27 cellular contexts compared by ENCODE assay signal in genomic region chr13:24180743-24181384, GRCh38. TPM values are rescaled to one million over a fixed set of nuclear protein-coding genes. Genes with fewer than 3 reads are reported as not detected.
DNase-seq lines count a peak whose midpoint lies in the region; ATAC-seq, FAIRE-seq and TF ChIP-seq lines count a peak whose summit lies in the region.
"Had no signal": no experiment of that assay in that cellular context is flagged by ENCODE, and none has a peak within 500 bp of the region (broad histone marks: within the 10 kb centered on the region; RNA-seq: fewer than 3 reads in every experiment).

No MANE protein-coding gene starts in this region.

- H3K9me3 ChIP-seq in GM23248 (ENCODE audit: low read depth) (no peaks in the 10 kb centered on the region), endothelial cell of umbilical vein (replicated peaks; ENCODE audit: control insufficient read depth, insufficient read depth, low read length) (no peaks in the 10 kb centered on the region), mesenchymal stem cell (ENCODE audit: control insufficient read depth, low read length) (no peaks in the 10 kb centered on the region), right atrium auricular region (no peaks in the 10 kb centered on the region)
- H3K9me3 ChIP-seq: mucosa of descending colon, upper lobe of right lung had no signal

- H2AFZ ChIP-seq in GM23248 (no peak overlapping the region), endothelial cell of umbilical vein (ENCODE audit: low read depth, low read length) (no peak overlapping the region), mesenchymal stem cell (ENCODE audit: low read depth, low read length) (no peak overlapping the region)

- H2BK5ac ChIP-seq in mesenchymal stem cell (ENCODE audit: low read depth, low read length, poor library complexity, severe bottlenecking) = no peak overlapping the region

- intact Hi-C loops in endothelial cell of umbilical vein (cut with micrococcal nuclease) = no loop called here

- H3K9ac ChIP-seq in GM23248 = no peak overlapping the region
- H3K9ac ChIP-seq in endothelial cell of umbilical vein (replicated peaks; ENCODE audit: extremely low read depth, insufficient read depth, low read length) = no peak overlapping the region
- no peak overlapping the region for H3K9ac ChIP-seq in mesenchymal stem cell (ENCODE audit: low read length)

- H3K79me2 ChIP-seq in GM23248 (ENCODE audit: insufficient read depth) (peaks cover 64% of the 10 kb centered on the region), endothelial cell of umbilical vein (ENCODE audit: control insufficient read depth, insufficient read depth, low read length) (peaks cover 24% of the 10 kb centered on the region)

- in situ Hi-C loops in GM23248 (cut with MboI) = no loop called here

- no peak overlapping the region for H3K4me3 Mint-ChIP-seq in stimulated activated naive B cell treated with anti-CD40 and anti-IgM and Interleukin-4, amounts not matched to agents 10 μg/mL and 1 μg/mL and 100 μg/mL, for 72 hours
- H3K4me3 Mint-ChIP-seq: activated naive CD4-positive, alpha-beta T cell treated with anti-CD3 and anti-CD28 coated beads, Interleukin-2, amount 10 ng/mL, durations not matched to agents 7 days and 5 days; H9; T-cell had no signal

- peak; percentile 42 for FAIRE-seq in endothelial cell of umbilical vein (lab: Jason Lieb, UNC)

- no peaks in the 10 kb centered on the region for H3K9me1 ChIP-seq in endothelial cell of umbilical vein (replicated peaks; ENCODE audit: control insufficient read depth, extremely low read depth, insufficient read depth, low read length)

- dilution Hi-C loops in endothelial cell of umbilical vein (cut with MboI; ENCODE audit: extremely low pct_ligation_motif_present, low sequenced_read_pairs) = no loop called here

- H3K27me3 ChIP-seq in GM23248 (replicated peaks; ENCODE audit: insufficient read depth) (no peaks in the 10 kb centered on the region), endothelial cell of umbilical vein (ENCODE audit: control insufficient read depth in 2 of 2, insufficient read depth in 2 of 2, low read length in 2 of 2) (no peaks in the 10 kb centered on the region), mesenchymal stem cell (ENCODE audit: control insufficient read depth in 1 of 2, insufficient read depth in 1 of 2, low read length in 2 of 2) (no peaks in the 10 kb centered on the region), right atrium auricular region (no peaks in the 10 kb centered on the region)
- H3K27me3 ChIP-seq: upper lobe of right lung had no signal

- H3K4me2 ChIP-seq in GM23248 (ENCODE audit: unreplicated experiment) (no peak overlapping the region), endothelial cell of umbilical vein (ENCODE audit: insufficient read depth, low read length) (no peak overlapping the region), mesenchymal stem cell (ENCODE audit: low read length, poor library complexity, severe bottlenecking) (no peak overlapping the region)

- H3K36me3 ChIP-seq in GM23248 (ENCODE audit: low read depth) = no peaks in the 10 kb centered on the region
- H3K36me3 ChIP-seq in endothelial cell of umbilical vein (ENCODE audit: control insufficient read depth in 2 of 2, extremely low read depth in 1 of 2, insufficient read depth in 2 of 2, low read length in 2 of 2) = no peaks in the 10 kb centered on the region
- no peaks in the 10 kb centered on the region for H3K36me3 ChIP-seq in mesenchymal stem cell (ENCODE audit: control insufficient read depth in 1 of 2, insufficient read depth in 2 of 2, low read depth in 1 of 2, low read length in 2 of 2)
- no peaks in the 10 kb centered on the region for H3K36me3 ChIP-seq in right atrium auricular region
- H3K36me3 ChIP-seq: upper lobe of right lung had no signal

- POLR2A ChIA-PET in endothelial cell of umbilical vein (lab: Charles Lee) = no interaction called here

- no peak overlapping the region for H3K18ac ChIP-seq in mesenchymal stem cell (ENCODE audit: low read depth in 1 of 2, low read length in 2 of 2)

- H3K9me2 ChIP-seq in GM23248 (ENCODE audit: insufficient read depth) = peaks cover 9% of the 10 kb centered on the region

- 74 to 78% methylated on average over 5 of the region's 5 CpGs for WGBS in GM23248 (ENCODE audit: low coverage in 1 of 2, low lambda C conversion rate in 2 of 2, missing lambda C conversion rate in 2 of 2), 2 experiments
- WGBS in mesenchymal stem cell = 72% methylated on average over 3 of the region's 5 CpGs

- no peak for TF ChIP-seq CTCF in endothelial cell of umbilical vein (IDR thresholded peaks at IDR 0.05; ENCODE audit: extremely low read depth in 1 of 2, insufficient read depth in 1 of 2, low read depth in 1 of 2, low read length in 2 of 2)
- no peak for TF ChIP-seq CTCF in right atrium auricular region (IDR thresholded peaks at IDR 0.05)

- no peak overlapping the region for H2BK120ac ChIP-seq in mesenchymal stem cell (ENCODE audit: low read depth, low read length)

- H2BK12ac ChIP-seq in mesenchymal stem cell (ENCODE audit: low read length in 2 of 2) = no peak overlapping the region

- DNase-seq in GM23248 (peak; percentile 48), endothelial cell of umbilical vein (ENCODE audit: low read depth, low spot score) (no peak), mesenchymal stem cell (peak; percentile 67), right atrium auricular region (ENCODE audit: low spot score) (no peak), NCI-H1105 treated with DMSO at 0.1 percent for 48 hours (lab: John Stamatoyannopoulos, UW) (no peak), Ammon's horn (ENCODE audit: low spot score) (no peak)
- DNase-seq in stimulated activated naive B cell treated with anti-CD40 and anti-IgM and Interleukin-4, amounts not matched to agents 10 μg/mL and 1 μg/mL and 100 μg/mL, for 72 hours = no peak
- DNase-seq: activated CD4-positive, alpha-beta T cell treated with anti-CD3 and anti-CD28 coated beads, Interleukin-2, amount 50 U/mL, for 4 hours; activated naive CD4-positive, alpha-beta T cell treated with anti-CD3 and anti-CD28 coated beads, Interleukin-2, amount 10 ng/mL, durations not matched to agents 7 days and 5 days; aorta; C1 segment of cervical spinal cord; COR-L47; DMS53; GF-D8; H9; head of caudate nucleus; kidney glomerular epithelial cell; mucosa of descending colon; NCI-H1092 treated with DMSO at 0.1 percent for 48 hours; NCI-H2029; stimulated activated CD4-positive, alpha-beta T cell treated with anti-CD3 and anti-CD28 coated beads, Interleukin-2, amount 100 ng/mL, for 48 hours; T-cell; upper lobe of right lung had no signal

- no peak overlapping the region for H4K8ac ChIP-seq in mesenchymal stem cell (ENCODE audit: low read length)

- H3K4me3 ChIP-seq in GM23248 (no peak overlapping the region), endothelial cell of umbilical vein (replicated peaks in 1 of 3; ENCODE audit: insufficient read depth in 1 of 3, low read depth in 1 of 3, low read length in 3 of 3) (no peak overlapping the region), mesenchymal stem cell (ENCODE audit: insufficient read depth in 1 of 2, low read depth in 1 of 2, low read length in 2 of 2) (no peak overlapping the region), right atrium auricular region (no peak overlapping the region)
- H3K4me3 ChIP-seq: lung, mucosa of descending colon, upper lobe of right lung had no signal

- H3K9me3 Mint-ChIP-seq in stimulated activated naive B cell treated with anti-CD40 and anti-IgM and Interleukin-4, amounts not matched to agents 10 μg/mL and 1 μg/mL and 100 μg/mL, for 72 hours = peaks cover 2 to 5% of the 10 kb centered on the region in 2 donors
- H3K9me3 Mint-ChIP-seq: H9 had no signal

- CTCF ChIA-PET in endothelial cell of umbilical vein (lab: Charles Lee) = no interaction called here

- H3K27ac ChIP-seq in GM23248 = no peak overlapping the region
- no peak overlapping the region for H3K27ac ChIP-seq in endothelial cell of umbilical vein (ENCODE audit: insufficient read depth, low read depth, low read length)
- H3K27ac ChIP-seq in mesenchymal stem cell (ENCODE audit: low read length, poor library complexity, severe bottlenecking) = peak overlapping the region; percentile 62
- no peak overlapping the region for H3K27ac ChIP-seq in right atrium auricular region
- H3K27ac ChIP-seq: upper lobe of right lung had no signal

- H4K91ac ChIP-seq in mesenchymal stem cell (ENCODE audit: low read length) = no peak overlapping the region

- peaks cover 21% of the 10 kb centered on the region for H3F3A ChIP-seq in GM23248 (ENCODE audit: insufficient read depth)

- H3K23ac ChIP-seq in mesenchymal stem cell (ENCODE audit: low read length in 2 of 2) = no peak overlapping the region

- no peak for TF ChIP-seq POLR2A in endothelial cell of umbilical vein (IDR thresholded peaks at IDR 0.05; ENCODE audit: low read depth, low read length)

- H3K14ac ChIP-seq in mesenchymal stem cell (ENCODE audit: low read length in 2 of 2) = no peak overlapping the region

- peaks cover 0 to 5% of the 10 kb centered on the region in 2 donors for H3K27me3 Mint-ChIP-seq in stimulated activated naive B cell treated with anti-CD40 and anti-IgM and Interleukin-4, amounts not matched to agents 10 μg/mL and 1 μg/mL and 100 μg/mL, for 72 hours
- H3K27me3 Mint-ChIP-seq: activated naive CD4-positive, alpha-beta T cell treated with anti-CD3 and anti-CD28 coated beads, Interleukin-2, amount 10 ng/mL, durations not matched to agents 7 days and 5 days; natural killer cell treated with Interleukin-12 subunit alpha and Interleukin-12 subunit beta and Interleukin-15 and Interleukin-18, amount 100 ng/mL, for 72 hours; T-cell had no signal

- H2BK15ac ChIP-seq in mesenchymal stem cell (ENCODE audit: low read depth, poor library complexity, severe bottlenecking) = no peak overlapping the region

- H3K4ac ChIP-seq in mesenchymal stem cell (ENCODE audit: low read depth in 1 of 2, low read length in 2 of 2) = no peak overlapping the region

- no peaks in the 10 kb centered on the region for H4K20me1 ChIP-seq in GM23248 (ENCODE audit: insufficient read depth)
- H4K20me1 ChIP-seq in endothelial cell of umbilical vein (replicated peaks; ENCODE audit: control insufficient read depth, extremely low read depth, insufficient read depth, low read length) = no peaks in the 10 kb centered on the region

- no peak overlapping the region for H3K27ac Mint-ChIP-seq in stimulated activated naive B cell treated with anti-CD40 and anti-IgM and Interleukin-4, amounts not matched to agents 10 μg/mL and 1 μg/mL and 100 μg/mL, for 72 hours
- H3K27ac Mint-ChIP-seq: activated naive CD4-positive, alpha-beta T cell treated with anti-CD3 and anti-CD28 coated beads, Interleukin-2, amount 10 ng/mL, durations not matched to agents 7 days and 5 days; H9; T-cell had no signal

- H2AK5ac ChIP-seq in mesenchymal stem cell (ENCODE audit: low read length, severe bottlenecking) = no peak overlapping the region

- peaks cover 26% of the 10 kb centered on the region for H3K4me1 ChIP-seq in GM23248 (ENCODE audit: insufficient read depth)
- peaks cover 6% of the 10 kb centered on the region for H3K4me1 ChIP-seq in endothelial cell of umbilical vein (ENCODE audit: control insufficient read depth, extremely low read depth, insufficient read depth, low read length)
- H3K4me1 ChIP-seq in mesenchymal stem cell (ENCODE audit: control insufficient read depth, insufficient read depth, low read depth, low read length) = peaks cover 10% of the 10 kb centered on the region
- peaks cover 0 to 4% of the 10 kb centered on the region in 2 donors for H3K4me1 ChIP-seq in right atrium auricular region
- H3K4me1 ChIP-seq: upper lobe of right lung had no signal

- peaks cover 2 to 4% of the 10 kb centered on the region in 2 donors for H3K36me3 Mint-ChIP-seq in stimulated activated naive B cell treated with anti-CD40 and anti-IgM and Interleukin-4, amounts not matched to agents 10 μg/mL and 1 μg/mL and 100 μg/mL, for 72 hours

- BruUV-seq in endothelial cell of umbilical vein (replicated peaks; lab: Mats Ljungman, UMichigan) = no TSS peak

- peaks cover 16% of the 10 kb centered on the region for H3K79me1 ChIP-seq in mesenchymal stem cell (replicated peaks; ENCODE audit: low read length, poor library complexity, severe bottlenecking)

- ATAC-seq in SK-N-SH treated with all-trans-retinoic acid at 6 μM for 48 hours = peak; percentile 92
- ATAC-seq in stimulated activated naive B cell treated with anti-CD40 and anti-IgM and Interleukin-4, amounts not matched to agents 10 μg/mL and 1 μg/mL and 100 μg/mL, for 72 hours (replicated peaks) = no peak
- ATAC-seq: natural killer cell treated with Interleukin-12 subunit alpha and Interleukin-12 subunit beta and Interleukin-15 and Interleukin-18, amount 100 ng/mL, for 72 hours; Panc1; T-cell; upper lobe of right lung had no signal

- peaks cover 0 to 2% of the 10 kb centered on the region in 2 donors for H3K4me1 Mint-ChIP-seq in stimulated activated naive B cell treated with anti-CD40 and anti-IgM and Interleukin-4, amounts not matched to agents 10 μg/mL and 1 μg/mL and 100 μg/mL, for 72 hours

RNA-seq across cellular contexts. Expression of gene SPATA13, which starts 20.3 kb away (rescaled TPM):
- 4.6 and 7.6 TPM in 2 replicates for total RNA-seq in GM23248 (2014; rRNA removed; shearing (Covaris generic))
- polyA plus RNA-seq in GM23248 (2016; fragmentation: Nextera tagmentation; extraction: Ambion mirVana) = 2.4 and 4.1 TPM in 2 replicates
- total RNA-seq in endothelial cell of umbilical vein = 12.9 and 13.3 TPM in 2 replicates
- 5.3 and 6.6 TPM in 2 replicates for polyA plus RNA-seq in endothelial cell of umbilical vein
- polyA plus RNA-seq in endothelial cell of umbilical vein (2011; cell fraction: cytosol; rRNA removed) = 3.3 and 3.5 TPM in 2 replicates
- polyA plus RNA-seq in endothelial cell of umbilical vein (2011; cell fraction: nucleus; rRNA removed) = 16.3 and 19.5 TPM in 2 replicates
- 7.7 and 7.8 TPM in 2 replicates for polyA plus RNA-seq in endothelial cell of umbilical vein (2012)
- 9.5 and 10.9 TPM in 2 replicates for polyA minus RNA-seq in endothelial cell of umbilical vein
- polyA minus RNA-seq in endothelial cell of umbilical vein (2011; cell fraction: cytosol; rRNA and poly(A)+ RNA removed) = 8.3 TPM
- polyA minus RNA-seq in endothelial cell of umbilical vein (2011; cell fraction: nucleus; rRNA and poly(A)+ RNA removed) = 9.8 and 17.5 TPM in 2 replicates
- 5.8 TPM for polyA plus RNA-seq in mesenchymal stem cell (2013, experiment 1 of 2)
- 6.8 TPM for polyA plus RNA-seq in mesenchymal stem cell (2013, experiment 2 of 2)
- total RNA-seq in right atrium auricular region = 10 to 100 TPM; 10.0 to 14.1 TPM

Comparison
In these comparisons a context has a peak if more than half of its experiments do, and no peak if none do; other contexts are left out.
1. DNase-seq: peak in GM23248 (single experiment) and mesenchymal stem cell (single experiment); none in endothelial cell of umbilical vein (single experiment), right atrium auricular region (single experiment), stimulated activated naive B cell treated with anti-CD40 and anti-IgM and Interleukin-4, amounts not matched to agents 10 μg/mL and 1 μg/mL and 100 μg/mL, for 72 hours (single experiment), NCI-H1105 treated with DMSO at 0.1 percent for 48 hours (single experiment) and Ammon's horn (single experiment).